ENCODE assay signal across 9 cellular contexts in the genomic region with DNA sequence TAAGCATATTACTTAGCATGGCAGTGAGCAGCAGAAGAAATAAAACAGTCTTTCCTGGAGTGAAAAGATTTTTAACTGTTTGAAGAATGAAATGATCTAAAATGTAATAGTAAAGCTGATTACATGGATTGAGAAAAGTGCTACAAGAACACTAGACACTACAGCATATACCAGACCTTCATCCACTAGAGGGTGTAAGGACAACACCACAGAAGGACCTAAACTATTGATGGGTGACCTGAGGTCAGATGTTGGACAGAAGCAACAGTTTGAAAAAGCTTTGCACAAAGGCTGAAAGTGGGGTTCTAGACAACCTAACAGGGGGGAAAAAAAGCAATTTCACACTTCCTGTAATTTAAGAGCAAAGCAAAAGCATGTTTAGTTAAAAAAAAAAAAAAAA.
DNase-seq lines count a peak whose midpoint lies in the region; ATAC-seq lines count a peak whose summit lies in the region.
"Had no signal": no experiment of that assay in that cellular context is flagged by ENCODE, and none has a peak within 500 bp of the region (broad histone marks: within the 10 kb centered on the region; RNA-seq: fewer than 3 reads in every experiment).

No MANE protein-coding gene starts in this region.

- no peaks in the 10 kb centered on the region for H3K9me3 Mint-ChIP-seq in activated CD4-positive, alpha-beta T cell treated with anti-CD3 and anti-CD28 coated beads, Interleukin-2, amount 10 ng/mL, durations not matched to agents 7 days and 5 days
- H3K9me3 Mint-ChIP-seq: activated naive CD8-positive, alpha-beta T cell treated with anti-CD3 and anti-CD28 coated beads, Interleukin-2, amount 10 ng/mL, durations not matched to agents 7 days and 5 days had no signal

- H3K4me3 Mint-ChIP-seq in activated CD4-positive, alpha-beta T cell treated with anti-CD3 and anti-CD28 coated beads, Interleukin-2, amount 10 ng/mL, durations not matched to agents 7 days and 5 days: no peak overlapping the region
- H3K4me3 Mint-ChIP-seq: activated naive CD8-positive, alpha-beta T cell treated with anti-CD3 and anti-CD28 coated beads, Interleukin-2, amount 10 ng/mL, durations not matched to agents 7 days and 5 days had no signal

- DNase-seq in activated CD4-positive, alpha-beta T cell treated with anti-CD3 and anti-CD28 coated beads, Interleukin-2, amount 10 ng/mL, durations not matched to agents 7 days and 5 days: no peak
- DNase-seq in activated CD4-positive, alpha-beta T cell treated with anti-CD3 and anti-CD28 coated beads for 48 hours: no peak
- peak; percentile 17 for DNase-seq in NCI-H2196 treated with DMSO at 0.1 percent for 48 hours (lab: John Stamatoyannopoulos, UW; ENCODE audit: unreplicated experiment)
- peak; percentile 51 for DNase-seq in brain pericyte (ENCODE audit: low read depth, low spot score)
- DNase-seq in left colon: no peak
- DNase-seq in cortex of kidney (lab: John Stamatoyannopoulos, UW): no peak
- DNase-seq: activated naive CD8-positive, alpha-beta T cell treated with anti-CD3 and anti-CD28 coated beads, Interleukin-2, amount 10 ng/mL, durations not matched to agents 7 days and 5 days had no signal

- peak overlapping the region; percentile 31 for H3K27ac Mint-ChIP-seq in activated CD4-positive, alpha-beta T cell treated with anti-CD3 and anti-CD28 coated beads, Interleukin-2, amount 10 ng/mL, durations not matched to agents 7 days and 5 days
- H3K27ac Mint-ChIP-seq: activated naive CD8-positive, alpha-beta T cell treated with anti-CD3 and anti-CD28 coated beads, Interleukin-2, amount 10 ng/mL, durations not matched to agents 7 days and 5 days had no signal

- ATAC-seq in left colon: peak; percentile 96
- no peak for ATAC-seq in HG02884 (IDR thresholded peaks at IDR 0.05; ENCODE audit: unreplicated experiment)
- ATAC-seq in GM21786 (IDR thresholded peaks at IDR 0.05; ENCODE audit: unreplicated experiment): no peak

- H3K27me3 Mint-ChIP-seq in activated CD4-positive, alpha-beta T cell treated with anti-CD3 and anti-CD28 coated beads, Interleukin-2, amount 10 ng/mL, durations not matched to agents 7 days and 5 days: no peaks in the 10 kb centered on the region

- H3K4me1 Mint-ChIP-seq in activated CD4-positive, alpha-beta T cell treated with anti-CD3 and anti-CD28 coated beads, Interleukin-2, amount 10 ng/mL, durations not matched to agents 7 days and 5 days: no peaks in the 10 kb centered on the region
- H3K4me1 Mint-ChIP-seq: activated naive CD8-positive, alpha-beta T cell treated with anti-CD3 and anti-CD28 coated beads, Interleukin-2, amount 10 ng/mL, durations not matched to agents 7 days and 5 days had no signal

- no peaks in the 10 kb centered on the region for H3K36me3 Mint-ChIP-seq in activated CD4-positive, alpha-beta T cell treated with anti-CD3 and anti-CD28 coated beads, Interleukin-2, amount 10 ng/mL, durations not matched to agents 7 days and 5 days (ENCODE audit: low read depth)
- H3K36me3 Mint-ChIP-seq: activated naive CD8-positive, alpha-beta T cell treated with anti-CD3 and anti-CD28 coated beads, Interleukin-2, amount 10 ng/mL, durations not matched to agents 7 days and 5 days had no signal

- intact Hi-C loops in left colon (cut with DNase I, micrococcal nuclease): loop anchor here in 1 of 2 donors (5.0 kb wide), 2 partner anchors 136 to 191 kb away; no protein-coding TSS in a partner anchor

- CTCF ChIA-PET in activated CD4-positive, alpha-beta T cell treated with anti-CD3 and anti-CD28 coated beads, Interleukin-2, amount 10 ng/mL, durations not matched to agents 7 days and 5 days (lab: Charles Lee): interaction anchor here (1.0 kb wide), 1 partner anchor 135 kb away, joined by 3 read pairs; no protein-coding TSS in a partner anchor

- POLR2A ChIA-PET in activated CD4-positive, alpha-beta T cell treated with anti-CD3 and anti-CD28 coated beads, Interleukin-2, amount 10 ng/mL, durations not matched to agents 7 days and 5 days (lab: Charles Lee): no interaction called here

Comparison
In these comparisons a context has a peak if more than half of its experiments do, and no peak if none do; other contexts are left out.
1. DNase-seq: peak in NCI-H2196 treated with DMSO at 0.1 percent for 48 hours (single experiment) and brain pericyte (single experiment); none in activated CD4-positive, alpha-beta T cell treated with anti-CD3 and anti-CD28 coated beads, Interleukin-2, amount 10 ng/mL, durations not matched to agents 7 days and 5 days (single experiment), activated CD4-positive, alpha-beta T cell treated with anti-CD3 and anti-CD28 coated beads for 48 hours (single experiment), left colon (0 of 2) and cortex of kidney (single experiment).